ENCODE assay signal across 8 cellular contexts in genomic region chr22:35627267-35628041, GRCh38. TPM values are rescaled to one million over a fixed set of nuclear protein-coding genes. Genes with fewer than 3 reads are reported as not detected.
DNase-seq lines count a peak whose midpoint lies in the region; ATAC-seq, FAIRE-seq and TF ChIP-seq lines count a peak whose summit lies in the region.

No MANE protein-coding gene starts in this region.

- ATAC-seq in HepG2 = peak; percentile 78

- peak; percentile 50 for FAIRE-seq in HepG2 (lab: Jason Lieb, UNC)

- peak overlapping the region; percentile 76 for H3K27ac Mint-ChIP-seq in activated CD4-positive, alpha-beta T cell treated with anti-CD3 and anti-CD28 coated beads, Interleukin-2, amount 10 ng/mL, durations not matched to agents 7 days and 5 days

- WGBS in HepG2 (ENCODE audit: low lambda C conversion rate) = 0% methylated on average over 11 of the region's 21 CpGs

- peak overlapping the region; percentile 93 for H3K4me2 ChIP-seq in HepG2 (ENCODE audit: low read depth, low read length)

- H2AFZ ChIP-seq in HepG2 (ENCODE audit: low read length) = peak overlapping the region; percentile 89

- peaks cover 23% of the 10 kb centered on the region for H3K4me1 ChIP-seq in HepG2 (ENCODE audit: insufficient read depth, low read length)

- H3K4me3 ChIP-seq in dorsolateral prefrontal cortex = peak overlapping the region; percentile 16 to 71 (median 53)
- H3K4me3 ChIP-seq in HepG2 (replicated peaks in 1 of 3; ENCODE audit: insufficient read depth in 1 of 3, low read depth in 2 of 3, low read length in 3 of 3) = peak overlapping the region; percentile 59 to 79 (median 59)

- peaks cover 5% of the 10 kb centered on the region for H3K9me3 Mint-ChIP-seq in activated CD4-positive, alpha-beta T cell treated with anti-CD3 and anti-CD28 coated beads, Interleukin-2, amount 10 ng/mL, durations not matched to agents 7 days and 5 days

- no peaks in the 10 kb centered on the region for H3K79me2 ChIP-seq in HepG2 (ENCODE audit: insufficient read depth, low read length)

- H3K9me3 ChIP-seq in HepG2 (ENCODE audit: low read length) = no peaks in the 10 kb centered on the region

- H3K36me3 ChIP-seq in HepG2 (replicated peaks in 1 of 2; ENCODE audit: control insufficient read depth in 1 of 2, insufficient read depth in 2 of 2, low read length in 2 of 2) = no peaks in the 10 kb centered on the region

- CTCF ChIA-PET in activated CD4-positive, alpha-beta T cell treated with anti-CD3 and anti-CD28 coated beads, Interleukin-2, amount 10 ng/mL, durations not matched to agents 7 days and 5 days (lab: Charles Lee) = interaction anchor here (0.6 to 2.2 kb wide), 4 partner anchors 9 to 283 kb away, joined by 3 to 8 read pairs (median 4); partner anchors contain the start of gene APOL6
- CTCF ChIA-PET in HepG2 (lab: Yijun Ruan, JAX; ENCODE audit: low intra/inter-chr PET ratio, low total read pairs) = interaction anchor here (0.7 to 2.2 kb wide), 5 partner anchors 112 to 497 kb away, joined by 4 to 7 read pairs (median 5); no protein-coding TSS in a partner anchor

- no peaks in the 10 kb centered on the region for H4K20me1 ChIP-seq in HepG2 (ENCODE audit: insufficient read depth, low read length)

- H3K27me3 Mint-ChIP-seq in activated CD4-positive, alpha-beta T cell treated with anti-CD3 and anti-CD28 coated beads, Interleukin-2, amount 10 ng/mL, durations not matched to agents 7 days and 5 days = peaks cover 6% of the 10 kb centered on the region

- TF ChIP-seq POLR2A in HepG2 (IDR thresholded peaks at IDR 0.05; ENCODE audit: insufficient read depth in 1 of 2, low read depth in 2 of 2, low read length in 2 of 2) = peak in 1 of 2 experiments; percentile 47; a peak in 1 of 4 replicates

- intact Hi-C loops in dorsolateral prefrontal cortex (cut with DNase I) (loop anchor here (5.0 to 10.0 kb wide), 4 partner anchors 210 to 497 kb away; no protein-coding TSS in a partner anchor), HepG2 (cut with micrococcal nuclease; ENCODE audit: unreplicated experiment) (loop anchor here (1.0 to 5.0 kb wide), 3 partner anchors 112 to 500 kb away; no protein-coding TSS in a partner anchor)

- H3K36me3 Mint-ChIP-seq in activated CD4-positive, alpha-beta T cell treated with anti-CD3 and anti-CD28 coated beads, Interleukin-2, amount 10 ng/mL, durations not matched to agents 7 days and 5 days (ENCODE audit: low read depth) = no peaks in the 10 kb centered on the region

- TF ChIP-seq CTCF in dorsolateral prefrontal cortex (IDR thresholded peaks at IDR 0.05 in 54 of 56, conservative IDR thresholded peaks at IDR 0.05 in 2 of 56; ENCODE audit: low read depth in 1 of 56, partially characterized antibody in 56 of 56) (peak in 53 of 56 donors; percentile 20 to 67 (median 45)), HepG2 (CRISPR knock-in tag; IDR thresholded peaks at IDR 0.05) (peak; percentile 89)

- TF ChIP-seq RAD21 in HepG2 (CRISPR knock-in tag; IDR thresholded peaks at IDR 0.05) = peak; percentile 74

- no TSS peak for BruUV-seq in HepG2 (replicated peaks; lab: Mats Ljungman, UMichigan)

- POLR2A ChIA-PET in activated CD4-positive, alpha-beta T cell treated with anti-CD3 and anti-CD28 coated beads, Interleukin-2, amount 10 ng/mL, durations not matched to agents 7 days and 5 days (lab: Charles Lee) = interaction anchor here (0.7 kb wide), 1 partner anchor 437 kb away, joined by 3 read pairs; no protein-coding TSS in a partner anchor
- POLR2A ChIA-PET in HepG2 (lab: Yijun Ruan, JAX) = interaction anchor here (0.7 to 1.3 kb wide), 3 partner anchors 20 to 497 kb away, joined by 3 read pairs; partner anchors contain the start of gene APOL6

- DNase-seq in NCI-H345 (lab: John Stamatoyannopoulos, UW) (peak; percentile 38), NCI-H345 treated with DMSO at 0.1 percent for 48 hours (lab: John Stamatoyannopoulos, UW; ENCODE audit: unreplicated experiment) (no peak), NCI-H2107 (lab: John Stamatoyannopoulos, UW) (peak; percentile 55), dorsolateral prefrontal cortex (peak in 9 of 10 donors; percentile 23 to 72 (median 59)), HepG2 (ENCODE audit: low spot score) (peak; percentile 64), NCI-H1105 treated with DMSO at 0.1 percent for 48 hours (lab: John Stamatoyannopoulos, UW) (no peak)
- peak; percentile 38 for DNase-seq in activated CD4-positive, alpha-beta T cell treated with anti-CD3 and anti-CD28 coated beads, Interleukin-2, amount 10 ng/mL, durations not matched to agents 7 days and 5 days
- peak; percentile 69 for DNase-seq in stimulated activated CD4-positive, alpha-beta T cell treated with anti-CD3 and anti-CD28 coated beads, Interleukin-4, amount 100 ng/mL, for 24 hours

- peaks cover 26% of the 10 kb centered on the region for H3K4me1 Mint-ChIP-seq in activated CD4-positive, alpha-beta T cell treated with anti-CD3 and anti-CD28 coated beads, Interleukin-2, amount 10 ng/mL, durations not matched to agents 7 days and 5 days

- H3K27me3 ChIP-seq in dorsolateral prefrontal cortex (peaks cover 0 to 6% (median 0%) of the 10 kb centered on the region in 45 donors), HepG2 (ENCODE audit: control insufficient read depth in 1 of 2, insufficient read depth in 2 of 2, low read length in 2 of 2) (0 out of 5 replicates have a peak, but pooled peaks cover 0 to 3% of the 10 kb centered on the region in 2 experiments)

- H3K4me3 Mint-ChIP-seq in activated CD4-positive, alpha-beta T cell treated with anti-CD3 and anti-CD28 coated beads, Interleukin-2, amount 10 ng/mL, durations not matched to agents 7 days and 5 days = peak overlapping the region; percentile 64

- H3K9ac ChIP-seq in HepG2 (ENCODE audit: insufficient read depth, low read depth, low read length) = peak overlapping the region; percentile 47

- no peak for TF ChIP-seq EP300 in HepG2 (IDR thresholded peaks at IDR 0.05; ENCODE audit: low read depth in 2 of 2, low read length in 2 of 2)
- no peak for TF ChIP-seq EP300 in HepG2 (CRISPR knock-in tag; IDR thresholded peaks at IDR 0.05; ENCODE audit: borderline replicate concordance)

- H3K27ac ChIP-seq in dorsolateral prefrontal cortex = peak overlapping the region in 14 of 59 donors; percentile 11 to 72 (median 48)
- no peak overlapping the region for H3K27ac ChIP-seq in HepG2 (ENCODE audit: extremely low read length, insufficient read depth, low read length)

- in situ Hi-C loops in HepG2 (cut with HindIII; ENCODE audit: extremely low pct_ligation_motif_present, low pct_unique_long_range_greater_than_20kb) = loop anchor here (5.0 to 10.0 kb wide), 3 partner anchors 63 to 495 kb away; no protein-coding TSS in a partner anchor

RNA-seq across cellular contexts. Expression of gene MB, which starts 10.3 kb away (rescaled TPM):
- under 1 TPM in 1 of 2 experiments, not detected in 1; 0.20 TPM for total RNA-seq in activated CD4-positive, alpha-beta T cell treated with anti-CD3 and anti-CD28 coated beads, Interleukin-2, amount 10 ng/mL, durations not matched to agents 7 days and 5 days
- total RNA-seq in dorsolateral prefrontal cortex (1 to 10 TPM in 10 of 120 experiments, under 1 TPM in 19, not detected in 91; 0.40 to 1.4 (median 0.80) TPM), HepG2 (2016; rRNA removed; fragmentation: Illumina TruSeq; extraction: Trizol) (not detected in 2 replicates)
- total RNA-seq in HepG2 (2016; cell fraction: cytosol; rRNA removed; fragmentation: Illumina TruSeq; extraction: Trizol; ENCODE audit: low read depth) = not detected in 2 replicates
- not detected in 2 replicates for total RNA-seq in HepG2 (2016; cell fraction: insoluble cytoplasmic fraction; rRNA removed; fragmentation: Illumina TruSeq; extraction: Trizol)
- not detected in 2 replicates for total RNA-seq in HepG2 (2016; cell fraction: membrane; rRNA removed; fragmentation: Illumina TruSeq; extraction: Trizol)
- not detected in 2 replicates for total RNA-seq in HepG2 (2016; cell fraction: nucleus; rRNA removed; fragmentation: Illumina TruSeq; extraction: Trizol)
- 0.07 TPM in 2 replicates for polyA plus RNA-seq in HepG2 (2011; rRNA removed)
- polyA plus RNA-seq in HepG2 (2011; cell fraction: cytosol; rRNA removed) = 0.09 and 0.13 TPM in 2 replicates
- not detected in 2 replicates for polyA plus RNA-seq in HepG2 (2011; cell fraction: nucleus; rRNA removed)
- polyA plus RNA-seq in HepG2 (2012) = not detected in 2 replicates
- polyA plus RNA-seq in HepG2 (2016; cell fraction: cytosol; fragmentation: Illumina TruSeq; extraction: Trizol; ENCODE audit: low read depth) = not detected in 2 replicates
- not detected in 2 replicates for polyA plus RNA-seq in HepG2 (2016; cell fraction: insoluble cytoplasmic fraction; fragmentation: Illumina TruSeq; extraction: Trizol; ENCODE audit: low read depth)
- polyA plus RNA-seq in HepG2 (2016; cell fraction: membrane; fragmentation: Illumina TruSeq; extraction: Trizol; ENCODE audit: low read depth) = not detected in 2 replicates
- not detected in 2 replicates for polyA plus RNA-seq in HepG2 (2016; cell fraction: nucleus; fragmentation: Illumina TruSeq; extraction: Trizol; ENCODE audit: insufficient read depth, low read depth)
- polyA minus RNA-seq in HepG2 (2011; rRNA and poly(A)+ RNA removed; ENCODE audit: low replicate concordance) = 4.6 TPM in 1 of 2 replicates, not detected in the other
- polyA minus RNA-seq in HepG2 (2011; cell fraction: cytosol; rRNA and poly(A)+ RNA removed) = not detected in 2 replicates
- polyA minus RNA-seq in HepG2 (2011; cell fraction: nucleus; rRNA and poly(A)+ RNA removed) = not detected in 2 replicates

RNA-seq across cellular contexts. Expression of gene APOL6, which starts 20.8 kb away (rescaled TPM):
- 10 to 100 TPM; 83.6 to 91.5 TPM for total RNA-seq in activated CD4-positive, alpha-beta T cell treated with anti-CD3 and anti-CD28 coated beads, Interleukin-2, amount 10 ng/mL, durations not matched to agents 7 days and 5 days
- 10 to 100 TPM in 14 of 120 experiments, 1 to 10 TPM in 106; 2.4 to 20.4 (median 4.9) TPM for total RNA-seq in dorsolateral prefrontal cortex
- 6.3 and 7.5 TPM in 2 replicates for total RNA-seq in HepG2 (2016; rRNA removed; fragmentation: Illumina TruSeq; extraction: Trizol)
- total RNA-seq in HepG2 (2016; cell fraction: cytosol; rRNA removed; fragmentation: Illumina TruSeq; extraction: Trizol; ENCODE audit: low read depth) = 0.61 and 0.62 TPM in 2 replicates
- 6.6 and 6.9 TPM in 2 replicates for total RNA-seq in HepG2 (2016; cell fraction: insoluble cytoplasmic fraction; rRNA removed; fragmentation: Illumina TruSeq; extraction: Trizol)
- total RNA-seq in HepG2 (2016; cell fraction: membrane; rRNA removed; fragmentation: Illumina TruSeq; extraction: Trizol) = 2.7 and 3.1 TPM in 2 replicates
- 6.9 and 7.7 TPM in 2 replicates for total RNA-seq in HepG2 (2016; cell fraction: nucleus; rRNA removed; fragmentation: Illumina TruSeq; extraction: Trizol)
- polyA plus RNA-seq in HepG2 (2011; rRNA removed) = 5.2 and 6.5 TPM in 2 replicates
- polyA plus RNA-seq in HepG2 (2011; cell fraction: cytosol; rRNA removed) = 2.7 and 4.9 TPM in 2 replicates
- polyA plus RNA-seq in HepG2 (2011; cell fraction: nucleus; rRNA removed) = 2.8 and 4.1 TPM in 2 replicates
- 4.1 and 7.0 TPM in 2 replicates for polyA plus RNA-seq in HepG2 (2012)
- polyA plus RNA-seq in HepG2 (2016; cell fraction: cytosol; fragmentation: Illumina TruSeq; extraction: Trizol; ENCODE audit: low read depth) = 0.27 and 0.32 TPM in 2 replicates
- polyA plus RNA-seq in HepG2 (2016; cell fraction: insoluble cytoplasmic fraction; fragmentation: Illumina TruSeq; extraction: Trizol; ENCODE audit: low read depth) = 3.0 and 3.1 TPM in 2 replicates
- 0.72 and 0.91 TPM in 2 replicates for polyA plus RNA-seq in HepG2 (2016; cell fraction: membrane; fragmentation: Illumina TruSeq; extraction: Trizol; ENCODE audit: low read depth)
- 6.5 and 6.8 TPM in 2 replicates for polyA plus RNA-seq in HepG2 (2016; cell fraction: nucleus; fragmentation: Illumina TruSeq; extraction: Trizol; ENCODE audit: insufficient read depth, low read depth)
- 8.0 and 11.5 TPM in 2 replicates for polyA minus RNA-seq in HepG2 (2011; rRNA and poly(A)+ RNA removed; ENCODE audit: low replicate concordance)
- polyA minus RNA-seq in HepG2 (2011; cell fraction: cytosol; rRNA and poly(A)+ RNA removed) = 13.2 and 18.0 TPM in 2 replicates
- 10.8 and 21.6 TPM in 2 replicates for polyA minus RNA-seq in HepG2 (2011; cell fraction: nucleus; rRNA and poly(A)+ RNA removed)

Comparison
In these comparisons a context has a peak if more than half of its experiments do, and no peak if none do; other contexts are left out.
1. DNase-seq: peak in NCI-H345 (single experiment), NCI-H2107 (single experiment), activated CD4-positive, alpha-beta T cell treated with anti-CD3 and anti-CD28 coated beads, Interleukin-2, amount 10 ng/mL, durations not matched to agents 7 days and 5 days (single experiment), dorsolateral prefrontal cortex (9 of 10), HepG2 (single experiment) and stimulated activated CD4-positive, alpha-beta T cell treated with anti-CD3 and anti-CD28 coated beads, Interleukin-4, amount 100 ng/mL, for 24 hours (single experiment); none in NCI-H345 treated with DMSO at 0.1 percent for 48 hours (single experiment) and NCI-H1105 treated with DMSO at 0.1 percent for 48 hours (single experiment).